Comparison of ENCODE assay signal across 16 cellular contexts in the genomic region with DNA sequence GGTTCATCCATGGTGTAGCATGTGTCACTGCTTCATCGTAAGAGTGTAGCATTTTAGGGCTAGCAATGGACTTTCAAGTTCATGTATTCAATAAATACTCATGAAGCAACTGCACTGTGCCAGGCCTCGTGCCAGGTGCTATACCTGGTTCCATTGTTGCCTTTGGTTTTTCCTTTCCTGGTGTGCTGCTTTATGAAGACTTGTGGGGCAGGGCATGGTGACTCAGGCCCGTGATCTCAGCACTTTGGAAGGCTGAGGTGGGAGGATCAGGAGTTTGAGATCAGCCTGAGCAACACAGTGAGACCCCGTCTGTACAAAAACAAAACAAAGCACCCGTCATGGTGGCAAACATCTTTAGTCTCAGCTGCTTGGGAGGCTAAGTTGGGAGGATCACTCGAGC. TPM values are rescaled to one million over a fixed set of nuclear protein-coding genes. Genes with fewer than 3 reads are reported as not detected.
DNase-seq lines count a peak whose midpoint lies in the region; ATAC-seq and TF ChIP-seq lines count a peak whose summit lies in the region.
"Had no signal": no experiment of that assay in that cellular context is flagged by ENCODE, and none has a peak within 500 bp of the region (broad histone marks: within the 10 kb centered on the region; RNA-seq: fewer than 3 reads in every experiment).

No MANE protein-coding gene starts in this region.

- H3K9me3 ChIP-seq in MG63, result no peaks in the 10 kb centered on the region

- H3K27me3 ChIP-seq in MG63, result no peaks in the 10 kb centered on the region

- H3K4me3 ChIP-seq in MG63 (no peak overlapping the region), cardiac fibroblast (replicated peaks in 1 of 2; ENCODE audit: low read depth in 2 of 2, low read length in 2 of 2) (no peak overlapping the region)
- H3K4me3 ChIP-seq: GM12878 had no signal

- TF ChIP-seq CTCF in cardiac fibroblast (IDR thresholded peaks at IDR 0.05; ENCODE audit: low read depth, low read length), result no peak

- DNase-seq in Daoy (ENCODE audit: low read depth) (peak; percentile 97), MG63 (peak; percentile 66), cardiac fibroblast (ENCODE audit: low read depth in 2 of 2) (peak; percentile 30 to 83), kidney glomerular epithelial cell (lab: John Stamatoyannopoulos, UW) (peak; percentile 74), GM19240 (ENCODE audit: insufficient read length, low spot score) (no peak), AG08395 (ENCODE audit: low spot score) (no peak)
- DNase-seq in activated CD8-positive, alpha-beta memory T cell treated with anti-CD3 and anti-CD28 coated beads, Interleukin-2, amount 50 U/mL, for 48 hours, result no peak
- DNase-seq: DND-41; effector CD8-positive, alpha-beta T cell; midbrain; stimulated activated CD4-positive, alpha-beta T cell treated with anti-CD3 and anti-CD28 coated beads, Interleukin-12 subunit alpha, Interleukin-12 subunit beta, amount 100 ng/mL, for 4 hours; substantia nigra had no signal

- no peak for ATAC-seq in HG03108 (IDR thresholded peaks at IDR 0.05; ENCODE audit: unreplicated experiment)
- ATAC-seq: GM12878 had no signal

- H3K36me3 ChIP-seq in MG63, result no peaks in the 10 kb centered on the region

RNA-seq across cellular contexts. Expression of gene CPA4, which starts 2.2 kb away (rescaled TPM):
- total RNA-seq in Daoy (2014; rRNA removed; shearing (Covaris generic)), result 85.6 and 98.8 TPM in 2 replicates
- total RNA-seq in MG63 (2014; rRNA removed; shearing (Covaris generic); ENCODE audit: low replicate concordance), result 238 and 337 TPM in 2 replicates

RNA-seq across cellular contexts. Expression of gene CPA2, which starts 24.1 kb away (rescaled TPM):
- 0.11 TPM in 1 of 2 replicates, not detected in the other for total RNA-seq in Daoy (2014; rRNA removed; shearing (Covaris generic))
- 1.0 and 1.6 TPM in 2 replicates for total RNA-seq in MG63 (2014; rRNA removed; shearing (Covaris generic); ENCODE audit: low replicate concordance)
- total RNA-seq: glomerular endothelial cell had no signal

RNA-seq across cellular contexts. Expression of gene CPA5, which starts 53.9 kb away (rescaled TPM):
- total RNA-seq in Daoy (2014; rRNA removed; shearing (Covaris generic)), result 0.06 TPM in 1 of 2 replicates, not detected in the other
- total RNA-seq in MG63 (2014; rRNA removed; shearing (Covaris generic); ENCODE audit: low replicate concordance), result 0.13 TPM in 1 of 2 replicates, not detected in the other
- total RNA-seq: glomerular endothelial cell, omental fat pad had no signal

Comparison
In these comparisons a context has a peak if more than half of its experiments do, and no peak if none do; other contexts are left out.
1. DNase-seq: peak in Daoy (single experiment), MG63 (single experiment), cardiac fibroblast (2 of 2) and kidney glomerular epithelial cell (single experiment); none in GM19240 (single experiment), activated CD8-positive, alpha-beta memory T cell treated with anti-CD3 and anti-CD28 coated beads, Interleukin-2, amount 50 U/mL, for 48 hours (single experiment) and AG08395 (single experiment).